1 cellular context compared by ENCODE assay signal in genomic region chr15:56464893-56465520, GRCh38.
A peak's percentile ranks its signal among the peaks of the same experiment; 100 is the strongest.
TF ChIP-seq lines count a peak whose summit lies in the region.

Gene MNS1 (minus strand): TSS chr15:56465137. CDS start chr15:56464972, 165 bp downstream.

TF ChIP-seq in K562, 482 proteins besides CTCF, POLR2A, EP300 and RAD21 (continued from another document and continues in another):
- peak; percentile 46; the same call in 1 of the 2 replicates for TF ChIP-seq CREB3L1 (IDR thresholded peaks at IDR 0.05; ENCODE audit: borderline replicate concordance, low read depth)
- no peak for TF ChIP-seq GATAD2A (IDR thresholded peaks at IDR 0.05)
- no peak for TF ChIP-seq RAD51 (IDR thresholded peaks at IDR 0.05; ENCODE audit: borderline replicate concordance, low read depth)
- no peak for TF ChIP-seq TFE3 (CRISPR knock-in tag; IDR thresholded peaks at IDR 0.05)
- no peak for TF ChIP-seq TEAD2 (tag; IDR thresholded peaks at IDR 0.05)
- no peak for TF ChIP-seq YBX1 (IDR thresholded peaks at IDR 0.05)
- TF ChIP-seq USF2 (CRISPR knock-in tag; IDR thresholded peaks at IDR 0.05), result no peak
- no peak for TF ChIP-seq CUX1 (CRISPR knock-in tag; IDR thresholded peaks at IDR 0.05)
- TF ChIP-seq STAT6 (CRISPR knock-in tag; IDR thresholded peaks at IDR 0.05), result no peak
- TF ChIP-seq ATF6 (CRISPR knock-in tag; IDR thresholded peaks at IDR 0.05), result no peak
- TF ChIP-seq ETV6 (IDR thresholded peaks at IDR 0.05; ENCODE audit: borderline replicate concordance in 1 of 2, low read depth in 2 of 2, low read length in 1 of 2), result no peak
- TF ChIP-seq ETV6 (CRISPR knock-in tag; IDR thresholded peaks at IDR 0.05; ENCODE audit: borderline replicate concordance), result no peak
- TF ChIP-seq CXXC5 (CRISPR knock-in tag; IDR thresholded peaks at IDR 0.05), result peak; percentile 82
- TF ChIP-seq RNF219 (CRISPR knock-in tag; IDR thresholded peaks at IDR 0.05), result no peak
- no peak for TF ChIP-seq CBFA2T3 (IDR thresholded peaks at IDR 0.05)
- no peak for TF ChIP-seq SMAD1 (IDR thresholded peaks at IDR 0.05; ENCODE audit: low read depth, low read length, partially characterized antibody)
- 0 out of 2 replicates have a peak, but pooled peaks have one; percentile 60 for TF ChIP-seq FOXK1 (CRISPR knock-in tag; IDR thresholded peaks at IDR 0.05; ENCODE audit: borderline replicate concordance)
- no peak for TF ChIP-seq SMARCE1 (IDR thresholded peaks at IDR 0.05)
- TF ChIP-seq TAF1 (IDR thresholded peaks at IDR 0.05; ENCODE audit: control insufficient read depth, extremely low read depth, insufficient read depth, low read length, severe bottlenecking), result no peak
- TF ChIP-seq ATF3 (IDR thresholded peaks at IDR 0.05), result no peak
- TF ChIP-seq ATF3 (CRISPR knock-in tag; conservative IDR thresholded peaks at IDR 0.05), result no peak
- no peak for TF ChIP-seq ZNF3 (CRISPR knock-in tag; IDR thresholded peaks at IDR 0.05)
- TF ChIP-seq MED1 (CRISPR knock-in tag; IDR thresholded peaks at IDR 0.05; ENCODE audit: borderline replicate concordance), result no peak
- TF ChIP-seq PHB (CRISPR knock-in tag; IDR thresholded peaks at IDR 0.05), result no peak
- no peak for TF ChIP-seq DEAF1 (CRISPR knock-in tag; IDR thresholded peaks at IDR 0.05)
